ENCODE assay signal across 8 cellular contexts in genomic region chr13:42272776-42273175, GRCh38. TPM values are rescaled to one million over a fixed set of nuclear protein-coding genes. Genes with fewer than 3 reads are reported as not detected.
A peak's percentile ranks its signal among the peaks of the same experiment; 100 is the strongest.
DNase-seq lines count a peak whose midpoint lies in the region; TF ChIP-seq lines count a peak whose summit lies in the region.

No MANE protein-coding gene starts in this region.

- TF ChIP-seq CTCF in C4-2B (conservative IDR thresholded peaks at IDR 0.05): no peak
- TF ChIP-seq CTCF in dorsolateral prefrontal cortex (IDR thresholded peaks at IDR 0.05 in 54 of 56, conservative IDR thresholded peaks at IDR 0.05 in 2 of 56; ENCODE audit: low read depth in 1 of 56, partially characterized antibody in 56 of 56): no peak
- TF ChIP-seq CTCF in nephron progenitor cell (IDR thresholded peaks at IDR 0.05): no peak

- peaks cover 57% of the 10 kb centered on the region for H3K79me2 ChIP-seq in Karpas-422 (ENCODE audit: low read length)

- H2AFZ ChIP-seq in Karpas-422 (ENCODE audit: low read length): no peak overlapping the region

- DNase-seq in Karpas-422 (no peak), dorsolateral prefrontal cortex (no peak), nephron progenitor cell (no peak), NCI-H2171 (lab: John Stamatoyannopoulos, UW) (no peak), AG20443 (ENCODE audit: low spot score) (no peak), NCI-H226 (no peak)
- DNase-seq in activated CD4-positive, CD25-positive, alpha-beta regulatory T cell treated with anti-CD3 and anti-CD28 coated beads, Interleukin-2, amount 50 U/mL, for 72 hours: no peak

- H3K9me3 ChIP-seq in Karpas-422 (ENCODE audit: low read length): no peaks in the 10 kb centered on the region

- peaks cover 39% of the 10 kb centered on the region for H3K4me1 Mint-ChIP-seq in nephron progenitor cell

- peak overlapping the region; percentile 91 for H3K4me2 ChIP-seq in Karpas-422 (ENCODE audit: low read depth, low read length, poor library complexity, severe bottlenecking)

- peak overlapping the region; percentile 79 for H3K27ac ChIP-seq in C4-2B
- peak overlapping the region; percentile 91 for H3K27ac ChIP-seq in Karpas-422 (ENCODE audit: low read length)
- peak overlapping the region in 54 of 59 donors; percentile 76 to 98 (median 93) for H3K27ac ChIP-seq in dorsolateral prefrontal cortex

- H3K27me3 ChIP-seq in Karpas-422 (ENCODE audit: low read length) (no peaks in the 10 kb centered on the region), dorsolateral prefrontal cortex (no peaks in the 10 kb centered on the region)

- no peaks in the 10 kb centered on the region for H3K27me3 Mint-ChIP-seq in nephron progenitor cell (ENCODE audit: low read depth, poor library complexity)

- intact Hi-C loops in dorsolateral prefrontal cortex (cut with DNase I): no loop called here

- peaks cover 27% of the 10 kb centered on the region for H3K9me3 Mint-ChIP-seq in nephron progenitor cell

- no peaks in the 10 kb centered on the region for H3K9me2 ChIP-seq in Karpas-422 (replicated peaks; ENCODE audit: insufficient read depth, low read length)

- peak overlapping the region; percentile 99 for H3K27ac Mint-ChIP-seq in nephron progenitor cell

- H3K9ac ChIP-seq in Karpas-422 (ENCODE audit: low read length): peak overlapping the region; percentile 93

- peaks cover 57% of the 10 kb centered on the region for H3K4me1 ChIP-seq in Karpas-422 (ENCODE audit: low read length)

- H3K36me3 ChIP-seq in Karpas-422 (ENCODE audit: insufficient read depth, low read length): peaks cover 12% of the 10 kb centered on the region

- peak overlapping the region; percentile 89 for H3K4me3 ChIP-seq in Karpas-422 (ENCODE audit: low read length)
- H3K4me3 ChIP-seq in dorsolateral prefrontal cortex: peak overlapping the region; percentile 62 to 100 (median 94)

- H4K20me1 ChIP-seq in Karpas-422 (ENCODE audit: insufficient read depth, low read depth, low read length): no peaks in the 10 kb centered on the region

- H3K36me3 Mint-ChIP-seq in nephron progenitor cell (ENCODE audit: low read depth): peaks cover 21% of the 10 kb centered on the region

- H3K4me3 Mint-ChIP-seq in nephron progenitor cell: peak overlapping the region; percentile 99

RNA-seq across cellular contexts. Expression of gene AKAP11, which starts 0.8 kb away (rescaled TPM):
- total RNA-seq in Karpas-422 (2014; rRNA removed; shearing (Covaris generic); ENCODE audit: low replicate concordance): 30.1 and 64.7 TPM in 2 replicates
- 100 to 1,000 TPM in 111 of 120 experiments, 10 to 100 TPM in 9; 67.6 to 189 (median 142) TPM for total RNA-seq in dorsolateral prefrontal cortex
